In genomic region chr12:89353188-89353822, GRCh38 we compare ENCODE assay signal across 8 cellular contexts. TPM values are rescaled to one million over a fixed set of nuclear protein-coding genes. Genes with fewer than 3 reads are reported as not detected.
DNase-seq lines count a peak whose midpoint lies in the region; ATAC-seq, FAIRE-seq and TF ChIP-seq lines count a peak whose summit lies in the region.

No MANE protein-coding gene starts in this region.

- H4K91ac ChIP-seq in mesenchymal stem cell (ENCODE audit: low read length), result peak overlapping the region; percentile 100

- peak overlapping the region; percentile 98 for H3K18ac ChIP-seq in mesenchymal stem cell (ENCODE audit: low read depth in 1 of 2, low read length in 2 of 2)

- peak overlapping the region; percentile 65 for H2AFZ ChIP-seq in mesenchymal stem cell (ENCODE audit: low read depth, low read length)

- DNase-seq in GM20000 (ENCODE audit: low spot score) (peak; percentile 65), NCI-H2227 (lab: John Stamatoyannopoulos, UW; ENCODE audit: unreplicated experiment) (peak; percentile 87), endothelial cell (ENCODE audit: low spot score) (peak; percentile 84), mesenchymal stem cell (peak; percentile 79), urothelium cell line (ENCODE audit: low spot score) (no peak)
- DNase-seq in activated CD8-positive, alpha-beta memory T cell treated with anti-CD3 and anti-CD28 coated beads for 24 hours, result peak; percentile 84

- H3K27me3 Mint-ChIP-seq in endothelial cell (ENCODE audit: unreplicated experiment), result peaks cover 52% of the 10 kb centered on the region
- no peaks in the 10 kb centered on the region for H3K27me3 Mint-ChIP-seq in stimulated activated memory B cell treated with anti-CD40 and anti-IgM and Interleukin-4, amounts not matched to agents 10 μg/mL and 1 μg/mL and 100 μg/mL, for 72 hours

- peak overlapping the region; percentile 100 for H3K4me3 Mint-ChIP-seq in endothelial cell (ENCODE audit: unreplicated experiment)
- peak overlapping the region; percentile 95 for H3K4me3 Mint-ChIP-seq in stimulated activated memory B cell treated with anti-CD40 and anti-IgM and Interleukin-4, amounts not matched to agents 10 μg/mL and 1 μg/mL and 100 μg/mL, for 72 hours

- H2BK120ac ChIP-seq in mesenchymal stem cell (ENCODE audit: low read depth, low read length), result peak overlapping the region; percentile 98

- WGBS in mesenchymal stem cell, result under 1% methylated on average over 32 of the region's 49 CpGs

- peaks cover 10% of the 10 kb centered on the region for H3K4me1 ChIP-seq in mesenchymal stem cell (ENCODE audit: control insufficient read depth, insufficient read depth, low read depth, low read length)

- H3K27ac Mint-ChIP-seq in endothelial cell (ENCODE audit: unreplicated experiment), result peak overlapping the region; percentile 99
- peak overlapping the region; percentile 88 for H3K27ac Mint-ChIP-seq in stimulated activated memory B cell treated with anti-CD40 and anti-IgM and Interleukin-4, amounts not matched to agents 10 μg/mL and 1 μg/mL and 100 μg/mL, for 72 hours

- peak overlapping the region; percentile 7 to 93 for H3K23ac ChIP-seq in mesenchymal stem cell (ENCODE audit: low read length in 2 of 2)

- peak overlapping the region; percentile 91 for H3K27ac ChIP-seq in C4-2B
- peak overlapping the region; percentile 91 for H3K27ac ChIP-seq in mesenchymal stem cell (ENCODE audit: low read length, poor library complexity, severe bottlenecking)

- H3K4me1 Mint-ChIP-seq in endothelial cell (ENCODE audit: unreplicated experiment), result peaks cover 52% of the 10 kb centered on the region
- peaks cover 59% of the 10 kb centered on the region for H3K4me1 Mint-ChIP-seq in stimulated activated memory B cell treated with anti-CD40 and anti-IgM and Interleukin-4, amounts not matched to agents 10 μg/mL and 1 μg/mL and 100 μg/mL, for 72 hours

- no peak for FAIRE-seq in urothelium cell line (lab: Jason Lieb, UNC)

- H2AK5ac ChIP-seq in mesenchymal stem cell (ENCODE audit: low read length, severe bottlenecking), result peak overlapping the region; percentile 86

- peak overlapping the region; percentile 71 to 89 for H2BK12ac ChIP-seq in mesenchymal stem cell (ENCODE audit: low read length in 2 of 2)

- H3K27me3 ChIP-seq in mesenchymal stem cell (ENCODE audit: control insufficient read depth in 1 of 2, insufficient read depth in 1 of 2, low read length in 2 of 2), result no peaks in the 10 kb centered on the region

- peak overlapping the region; percentile 99 for H2BK15ac ChIP-seq in mesenchymal stem cell (ENCODE audit: low read depth, poor library complexity, severe bottlenecking)

- TF ChIP-seq CTCF in C4-2B (conservative IDR thresholded peaks at IDR 0.05), result no peak
- TF ChIP-seq CTCF in GM20000 (IDR thresholded peaks at IDR 0.05; ENCODE audit: extremely low read depth, missing control alignments), result no peak
- no peak for TF ChIP-seq CTCF in endothelial cell (IDR thresholded peaks at IDR 0.05; ENCODE audit: unreplicated experiment)

- peak; percentile 34 for ATAC-seq in stimulated activated memory B cell treated with anti-CD40 and anti-IgM and Interleukin-4, amounts not matched to agents 10 μg/mL and 1 μg/mL and 100 μg/mL, for 72 hours

- H3K79me1 ChIP-seq in mesenchymal stem cell (replicated peaks; ENCODE audit: low read length, poor library complexity, severe bottlenecking), result no peaks in the 10 kb centered on the region

- peak overlapping the region; percentile 100 for H3K9ac ChIP-seq in mesenchymal stem cell (ENCODE audit: low read length)

- H3K14ac ChIP-seq in mesenchymal stem cell (ENCODE audit: low read length in 2 of 2), result peak overlapping the region in 1 of 2 experiments; percentile 72

- no peaks in the 10 kb centered on the region for H3K9me3 ChIP-seq in mesenchymal stem cell (ENCODE audit: control insufficient read depth, low read length)

- peaks cover 0 to 42% of the 10 kb centered on the region in 2 experiments for H3K36me3 ChIP-seq in mesenchymal stem cell (ENCODE audit: control insufficient read depth in 1 of 2, insufficient read depth in 2 of 2, low read depth in 1 of 2, low read length in 2 of 2)

- H3K36me3 Mint-ChIP-seq in endothelial cell (ENCODE audit: low read depth, unreplicated experiment), result peaks cover 45% of the 10 kb centered on the region
- no peaks in the 10 kb centered on the region for H3K36me3 Mint-ChIP-seq in stimulated activated memory B cell treated with anti-CD40 and anti-IgM and Interleukin-4, amounts not matched to agents 10 μg/mL and 1 μg/mL and 100 μg/mL, for 72 hours

- H3K4me3 ChIP-seq in mesenchymal stem cell (ENCODE audit: insufficient read depth in 1 of 2, low read depth in 1 of 2, low read length in 2 of 2), result peak overlapping the region; percentile 72 to 98

- peak overlapping the region; percentile 94 to 100 for H3K4ac ChIP-seq in mesenchymal stem cell (ENCODE audit: low read depth in 1 of 2, low read length in 2 of 2)

- no peaks in the 10 kb centered on the region for H3K9me3 Mint-ChIP-seq in endothelial cell (ENCODE audit: unreplicated experiment)
- no peaks in the 10 kb centered on the region for H3K9me3 Mint-ChIP-seq in stimulated activated memory B cell treated with anti-CD40 and anti-IgM and Interleukin-4, amounts not matched to agents 10 μg/mL and 1 μg/mL and 100 μg/mL, for 72 hours

- peak overlapping the region; percentile 99 for H2BK5ac ChIP-seq in mesenchymal stem cell (ENCODE audit: low read depth, low read length, poor library complexity, severe bottlenecking)

- peak overlapping the region; percentile 98 for H4K8ac ChIP-seq in mesenchymal stem cell (ENCODE audit: low read length)

- peak overlapping the region; percentile 77 for H3K4me2 ChIP-seq in mesenchymal stem cell (ENCODE audit: low read length, poor library complexity, severe bottlenecking)

RNA-seq across cellular contexts. Expression of gene DUSP6, which starts 1.0 kb away (rescaled TPM):
- 232 TPM for total RNA-seq in endothelial cell (ENCODE audit: unreplicated experiment)
- polyA plus RNA-seq in mesenchymal stem cell (2013, experiment 1 of 2), result 111 TPM
- polyA plus RNA-seq in mesenchymal stem cell (2013, experiment 2 of 2), result 114 TPM
